Comparison of ENCODE assay signal across 15 cellular contexts in the genomic region with DNA sequence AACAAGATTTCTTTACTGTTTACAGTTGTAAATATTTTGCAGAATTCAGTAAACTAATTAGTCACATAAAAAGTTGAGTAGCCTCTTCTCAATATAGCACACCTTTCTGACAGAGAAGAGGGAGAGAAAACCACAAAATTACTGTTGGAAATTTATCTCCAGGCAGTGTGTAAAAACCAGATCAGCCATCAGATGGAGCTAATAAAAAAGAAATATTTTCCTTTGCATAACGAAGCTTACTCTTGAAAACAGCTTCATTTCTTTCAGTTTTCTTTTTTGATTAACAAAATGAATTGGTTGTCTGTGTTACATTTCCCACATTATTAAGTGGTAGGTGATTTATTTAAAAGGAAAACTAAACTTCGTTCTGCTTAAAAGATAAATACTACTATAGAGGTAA.
A peak's percentile ranks its signal among the peaks of the same experiment; 100 is the strongest.
DNase-seq lines count a peak whose midpoint lies in the region; ATAC-seq, FAIRE-seq and TF ChIP-seq lines count a peak whose summit lies in the region.
"Had no signal": no experiment of that assay in that cellular context is flagged by ENCODE, and none has a peak within 500 bp of the region (broad histone marks: within the 10 kb centered on the region; RNA-seq: fewer than 3 reads in every experiment).

No MANE protein-coding gene starts in this region.

- H3K27ac ChIP-seq in A673 (ENCODE audit: low read depth, low read length, poor library complexity, severe bottlenecking): no peak overlapping the region
- H3K27ac ChIP-seq in GM23248: no peak overlapping the region
- no peak overlapping the region for H3K27ac ChIP-seq in RWPE2 (ENCODE audit: poor library complexity, severe bottlenecking)
- no peak overlapping the region for H3K27ac ChIP-seq in kidney (ENCODE audit: low read depth in 2 of 2, low read length in 2 of 2)
- H3K27ac ChIP-seq: esophagus squamous epithelium had no signal

- DNase-seq in A673 (ENCODE audit: low spot score) (peak; percentile 10), GM23248 (peak; percentile 24), RWPE2 (ENCODE audit: low spot score) (no peak), kidney (no peak), NCI-H2196 (lab: John Stamatoyannopoulos, UW; ENCODE audit: unreplicated experiment) (no peak)
- DNase-seq in effector CD4-positive, alpha-beta T cell: no peak
- DNase-seq: activated T-cell treated with anti-CD3 and anti-CD28 coated beads for 4 hours, esophagus squamous epithelium, KBM-7, left ventricle myocardium superior, posterior cingulate gyrus, substantia nigra had no signal

- peak; percentile 45 for TF ChIP-seq CTCF in A673 (conservative IDR thresholded peaks at IDR 0.05; ENCODE audit: low read depth, low read length)
- peak; percentile 20 for TF ChIP-seq CTCF in RWPE2 (IDR thresholded peaks at IDR 0.05; ENCODE audit: poor library complexity, severe bottlenecking)
- peak; percentile 48 for TF ChIP-seq CTCF in kidney (IDR thresholded peaks at IDR 0.05; ENCODE audit: borderline replicate concordance, extremely low read depth, insufficient read depth)

- no peak for ATAC-seq in RWPE2 (ENCODE audit: low read depth)
- no peak for ATAC-seq in HG03139 (IDR thresholded peaks at IDR 0.05; ENCODE audit: unreplicated experiment)
- ATAC-seq in GM18858 (IDR thresholded peaks at IDR 0.05; ENCODE audit: unreplicated experiment): no peak
- ATAC-seq: left ventricle myocardium superior had no signal

- H3F3A ChIP-seq in GM23248 (ENCODE audit: insufficient read depth): no peaks in the 10 kb centered on the region

- H3K4me1 ChIP-seq in A673 (ENCODE audit: insufficient read depth, low read length, poor library complexity, severe bottlenecking) (no peaks in the 10 kb centered on the region), GM23248 (ENCODE audit: insufficient read depth) (no peaks in the 10 kb centered on the region), RWPE2 (ENCODE audit: insufficient read depth, poor library complexity, severe bottlenecking) (no peaks in the 10 kb centered on the region), kidney (ENCODE audit: control insufficient read depth in 1 of 2, insufficient read depth in 1 of 2, low read depth in 1 of 2, low read length in 2 of 2) (no peaks in the 10 kb centered on the region)
- H3K4me1 ChIP-seq: esophagus squamous epithelium had no signal

- in situ Hi-C loops in GM23248 (cut with MboI): no loop called here

- 5 to 8% methylated on average over 2 of the region's 2 CpGs for WGBS in GM23248 (ENCODE audit: low coverage in 1 of 2, low lambda C conversion rate in 2 of 2, missing lambda C conversion rate in 2 of 2), 2 experiments

- intact Hi-C loops in A673 (cut with micrococcal nuclease; ENCODE audit: unreplicated experiment): no loop called here
- intact Hi-C loops in kidney (cut with DNase I): no loop called here

- no peaks in the 10 kb centered on the region for H4K20me1 ChIP-seq in GM23248 (ENCODE audit: insufficient read depth)

- no peak overlapping the region for H3K4me2 ChIP-seq in GM23248 (ENCODE audit: unreplicated experiment)

- H3K9me3 ChIP-seq in A673 (ENCODE audit: low read depth, low read length, poor library complexity, severe bottlenecking) (no peaks in the 10 kb centered on the region), GM23248 (ENCODE audit: low read depth) (no peaks in the 10 kb centered on the region), RWPE2 (ENCODE audit: severe bottlenecking) (no peaks in the 10 kb centered on the region), kidney (ENCODE audit: control insufficient read depth in 1 of 2, low read length in 2 of 2) (no peaks in the 10 kb centered on the region)
- H3K9me3 ChIP-seq: esophagus squamous epithelium had no signal

- H3K36me3 ChIP-seq in A673 (ENCODE audit: insufficient read depth, low read length, poor library complexity, severe bottlenecking) (no peaks in the 10 kb centered on the region), GM23248 (ENCODE audit: low read depth) (no peaks in the 10 kb centered on the region), RWPE2 (ENCODE audit: low read depth) (no peaks in the 10 kb centered on the region), kidney (ENCODE audit: control insufficient read depth in 1 of 2, insufficient read depth in 2 of 2, low read length in 2 of 2) (no peaks in the 10 kb centered on the region)
- H3K36me3 ChIP-seq: esophagus squamous epithelium had no signal

- no peaks in the 10 kb centered on the region for H3K79me2 ChIP-seq in GM23248 (ENCODE audit: insufficient read depth)

- no peaks in the 10 kb centered on the region for H3K9me2 ChIP-seq in GM23248 (ENCODE audit: insufficient read depth)

- BruUV-seq in A673 (replicated peaks; lab: Mats Ljungman, UMichigan): no TSS peak

- FAIRE-seq in kidney (lab: Jason Lieb, UNC): peak; percentile 77
- FAIRE-seq: astrocyte had no signal

- no peak overlapping the region for H2AFZ ChIP-seq in GM23248

- H3K27me3 ChIP-seq in A673 (replicated peaks; ENCODE audit: insufficient read depth, low read depth, low read length, poor library complexity) (no peaks in the 10 kb centered on the region), GM23248 (replicated peaks; ENCODE audit: insufficient read depth) (no peaks in the 10 kb centered on the region), RWPE2 (ENCODE audit: insufficient read depth, poor library complexity, severe bottlenecking) (no peaks in the 10 kb centered on the region)
- H3K27me3 ChIP-seq: esophagus squamous epithelium had no signal

- H3K9ac ChIP-seq in GM23248 (no peak overlapping the region), kidney (ENCODE audit: low read length in 2 of 2) (no peak overlapping the region)

- H3K4me3 ChIP-seq in A673 (ENCODE audit: low read depth, low read length, poor library complexity, severe bottlenecking) (no peak overlapping the region), GM23248 (no peak overlapping the region), RWPE2 (ENCODE audit: severe bottlenecking) (no peak overlapping the region), kidney (ENCODE audit: low read length in 2 of 2) (no peak overlapping the region)
- H3K4me3 ChIP-seq: esophagus squamous epithelium had no signal

- POLR2A ChIA-PET in A673 (lab: Charles Lee; ENCODE audit: low non-redundant PET): no interaction called here

- CTCF ChIA-PET in A673 (lab: Charles Lee): interaction anchor here (1.1 kb wide), 1 partner anchor 870 kb away, joined by 5 read pairs; no protein-coding TSS in a partner anchor

Comparison
In these comparisons a context has a peak if more than half of its experiments do, and no peak if none do; other contexts are left out.
1. DNase-seq: peak in A673 (single experiment) and GM23248 (single experiment); none in RWPE2 (single experiment), kidney (single experiment), NCI-H2196 (single experiment) and effector CD4-positive, alpha-beta T cell (single experiment).
2. Peak in every context shown above with its lines, with median percentiles within 50 percentile points of each other: CTCF ChIP-seq.